Comparison of ENCODE assay signal across 29 cellular contexts in genomic region chr2:170252414-170252813, GRCh38.
"Had no signal": no experiment of that assay in that cellular context is flagged by ENCODE, and none has a peak within 500 bp of the region (broad histone marks: within the 10 kb centered on the region; RNA-seq: fewer than 3 reads in every experiment).

No MANE protein-coding gene starts in this region.

- H3K9me3 Mint-ChIP-seq: stimulated activated effector memory CD8-positive, alpha-beta T cell treated with anti-CD3 and anti-CD28 coated beads, Interleukin-12 subunit alpha, Interleukin-12 subunit beta, amount 100 ng/mL, for 72 hours; stimulated activated naive B cell treated with anti-CD40 and anti-IgM and Interleukin-4, amounts not matched to agents 10 μg/mL and 1 μg/mL and 100 μg/mL, for 72 hours; stimulated activated naive CD8-positive, alpha-beta T cell treated with anti-CD3 and anti-CD28 coated beads, Interleukin-15, Interleukin-2, amounts not matched to agents 100 ng/mL and 50 ng/mL, for 24 hours; type B pancreatic cell had no signal

- H3K36me3 ChIP-seq: stomach, suprapubic skin, thoracic aorta, thyroid gland, tibial artery, tibial nerve, transverse colon, upper lobe of left lung, upper lobe of right lung, uterus, vagina had no signal

- H3K27ac ChIP-seq: stomach, suprapubic skin, testis, thoracic aorta, thyroid gland, tibial artery, tibial nerve, transverse colon, upper lobe of left lung, upper lobe of right lung, uterus, vagina had no signal

- ATAC-seq: stimulated activated effector memory CD8-positive, alpha-beta T cell treated with anti-CD3 and anti-CD28 coated beads, Interleukin-12 subunit alpha, Interleukin-12 subunit beta, amount 100 ng/mL, for 72 hours; stimulated activated memory B cell treated with anti-CD40 and anti-IgM and Interleukin-4, amounts not matched to agents 10 μg/mL and 1 μg/mL and 100 μg/mL, for 72 hours; stimulated activated naive B cell treated with anti-CD40 and anti-IgM and Interleukin-4, amounts not matched to agents 10 μg/mL and 1 μg/mL and 100 μg/mL, for 72 hours; stimulated activated naive CD8-positive, alpha-beta T cell treated with anti-CD3 and anti-CD28 coated beads, Interleukin-15, amount 100 ng/mL, for 72 hours; stimulated activated naive CD8-positive, alpha-beta T cell treated with anti-CD3 and anti-CD28 coated beads, Interleukin-15, Interleukin-2, amounts not matched to agents 100 U/mL and 50 U/mL, for 24 hours; upper lobe of right lung had no signal

- DNase-seq: stimulated activated CD4-positive, alpha-beta T cell treated with anti-CD3 and anti-CD28 coated beads, Interleukin-2, amount 100 ng/mL, for 48 hours; stimulated activated CD4-positive, alpha-beta T cell treated with anti-CD3 and anti-CD28 coated beads, Interleukin-4, amount 100 ng/mL, for 1 hour; stimulated activated CD4-positive, alpha-beta T cell treated with anti-CD3 and anti-CD28 coated beads, Interleukin-4, amount 100 ng/mL, for 24 hours; stimulated activated CD4-positive, alpha-beta T cell treated with anti-CD3 and anti-CD28 coated beads, Interleukin-4, amount 100 ng/mL, for 4 hours; stimulated activated CD8-positive, alpha-beta memory T cell treated with anti-CD3 and anti-CD28 coated beads, Interleukin-4, amount 100 ng/mL, for 48 hours; stimulated activated naive B cell treated with anti-CD40 and anti-IgM and Interleukin-4, amounts not matched to agents 10 μg/mL and 1 μg/mL and 100 μg/mL, for 72 hours; stimulated activated naive CD4-positive, alpha-beta T cell; stimulated activated naive CD4-positive, alpha-beta T cell treated with Interleukin-2 at 50 U/mL for 16 hours; stimulated activated naive CD8-positive, alpha-beta T cell treated with anti-CD3 and anti-CD28 coated beads, Interleukin-15, amount 100 ng/mL, for 72 hours; stimulated activated naive CD8-positive, alpha-beta T cell treated with anti-CD3 and anti-CD28 coated beads, Interleukin-15, Interleukin-2, amounts not matched to agents 100 U/mL and 50 U/mL, for 24 hours; stomach; substantia nigra; testis; thyroid gland; tibial artery; transverse colon; trophoblast cell; upper lobe of left lung; upper lobe of right lung; uterus had no signal

- FAIRE-seq: urothelium cell line had no signal

- H3K4me3 ChIP-seq: stomach, suprapubic skin, testis, thoracic aorta, thyroid gland, tibial artery, tibial nerve, transverse colon, upper lobe of left lung, upper lobe of right lung, uterus, vagina had no signal

- H3K4me3 Mint-ChIP-seq: stimulated activated effector memory CD8-positive, alpha-beta T cell treated with anti-CD3 and anti-CD28 coated beads, Interleukin-12 subunit alpha, Interleukin-12 subunit beta, amount 100 ng/mL, for 72 hours; stimulated activated memory B cell treated with anti-CD40 and anti-IgM and Interleukin-4, amounts not matched to agents 10 μg/mL and 1 μg/mL and 100 μg/mL, for 72 hours; stimulated activated naive B cell treated with anti-CD40 and anti-IgM and Interleukin-4, amounts not matched to agents 10 μg/mL and 1 μg/mL and 100 μg/mL, for 72 hours; stimulated activated naive CD8-positive, alpha-beta T cell treated with anti-CD3 and anti-CD28 coated beads, Interleukin-15, amount 100 ng/mL, for 72 hours; stimulated activated naive CD8-positive, alpha-beta T cell treated with anti-CD3 and anti-CD28 coated beads, Interleukin-15, Interleukin-2, amounts not matched to agents 100 ng/mL and 50 ng/mL, for 24 hours; type B pancreatic cell had no signal

- H3K4me1 ChIP-seq: stomach, suprapubic skin, thyroid gland, tibial artery, tibial nerve, transverse colon, upper lobe of left lung, upper lobe of right lung, uterus, vagina had no signal

- H3K4me1 Mint-ChIP-seq: stimulated activated effector memory CD8-positive, alpha-beta T cell treated with anti-CD3 and anti-CD28 coated beads, Interleukin-12 subunit alpha, Interleukin-12 subunit beta, amount 100 ng/mL, for 72 hours; stimulated activated memory B cell treated with anti-CD40 and anti-IgM and Interleukin-4, amounts not matched to agents 10 μg/mL and 1 μg/mL and 100 μg/mL, for 72 hours; stimulated activated naive B cell treated with anti-CD40 and anti-IgM and Interleukin-4, amounts not matched to agents 10 μg/mL and 1 μg/mL and 100 μg/mL, for 72 hours; stimulated activated naive CD8-positive, alpha-beta T cell treated with anti-CD3 and anti-CD28 coated beads, Interleukin-15, amount 100 ng/mL, for 72 hours had no signal

- H3K36me3 Mint-ChIP-seq: stimulated activated effector memory CD8-positive, alpha-beta T cell treated with anti-CD3 and anti-CD28 coated beads, Interleukin-12 subunit alpha, Interleukin-12 subunit beta, amount 100 ng/mL, for 72 hours; stimulated activated memory B cell treated with anti-CD40 and anti-IgM and Interleukin-4, amounts not matched to agents 10 μg/mL and 1 μg/mL and 100 μg/mL, for 72 hours; stimulated activated naive B cell treated with anti-CD40 and anti-IgM and Interleukin-4, amounts not matched to agents 10 μg/mL and 1 μg/mL and 100 μg/mL, for 72 hours; type B pancreatic cell had no signal

- H3K27me3 ChIP-seq: suprapubic skin, testis, thyroid gland, tibial artery, tibial nerve, transverse colon, upper lobe of left lung, upper lobe of right lung, uterus, vagina had no signal

- H3K9me3 ChIP-seq: stomach, suprapubic skin, testis, thoracic aorta, thyroid gland, tibial nerve, transverse colon, upper lobe of left lung, upper lobe of right lung, uterus, vagina had no signal

- H3K27ac Mint-ChIP-seq: stimulated activated effector memory CD8-positive, alpha-beta T cell treated with anti-CD3 and anti-CD28 coated beads, Interleukin-12 subunit alpha, Interleukin-12 subunit beta, amount 100 ng/mL, for 72 hours; stimulated activated memory B cell treated with anti-CD40 and anti-IgM and Interleukin-4, amounts not matched to agents 10 μg/mL and 1 μg/mL and 100 μg/mL, for 72 hours; stimulated activated naive B cell treated with anti-CD40 and anti-IgM and Interleukin-4, amounts not matched to agents 10 μg/mL and 1 μg/mL and 100 μg/mL, for 72 hours; stimulated activated naive CD8-positive, alpha-beta T cell treated with anti-CD3 and anti-CD28 coated beads, Interleukin-15, amount 100 ng/mL, for 72 hours; stimulated activated naive CD8-positive, alpha-beta T cell treated with anti-CD3 and anti-CD28 coated beads, Interleukin-15, Interleukin-2, amounts not matched to agents 100 ng/mL and 50 ng/mL, for 24 hours; type B pancreatic cell had no signal
